1 cellular context compared by ENCODE assay signal in genomic region chr12:115916910-115917668, GRCh38.
A peak's percentile ranks its signal among the peaks of the same experiment; 100 is the strongest.
TF ChIP-seq lines count a peak whose summit lies in the region.

No MANE protein-coding gene starts in this region.

TF ChIP-seq in HepG2, 621 proteins besides CTCF, POLR2A, EP300 and RAD21 (continued from another document):
- TF ChIP-seq ZXDC (CRISPR knock-in tag; IDR thresholded peaks at IDR 0.05) (no peak), ZNF556 (CRISPR knock-in tag; IDR thresholded peaks at IDR 0.05; ENCODE audit: borderline replicate concordance) (peak; percentile 87), ZKSCAN1 (IDR thresholded peaks at IDR 0.05; ENCODE audit: low read length) (no peak), ZNF639 (CRISPR knock-in tag; conservative IDR thresholded peaks at IDR 0.05) (no peak), ZNF251 (CRISPR knock-in tag; IDR thresholded peaks at IDR 0.05) (no peak), POLR2G (IDR thresholded peaks at IDR 0.05; ENCODE audit: low read depth, low read length) (no peak), ZNF768 (CRISPR knock-in tag; IDR thresholded peaks at IDR 0.05) (peak; percentile 84), ZNF260 (CRISPR knock-in tag; IDR thresholded peaks at IDR 0.05; ENCODE audit: borderline replicate concordance, low read depth) (no peak), ZNF678 (CRISPR knock-in tag; IDR thresholded peaks at IDR 0.05) (no peak), ZNF781 (CRISPR knock-in tag; IDR thresholded peaks at IDR 0.05; ENCODE audit: borderline replicate concordance, not compliant biosample characterization) (no peak), TFAP4 (IDR thresholded peaks at IDR 0.05; ENCODE audit: borderline replicate concordance, low read depth) (no peak; the same call in 1 of the 2 replicates), GATAD1 (CRISPR knock-in tag; IDR thresholded peaks at IDR 0.05) (no peak), GLI4 (CRISPR knock-in tag; IDR thresholded peaks at IDR 0.05; ENCODE audit: borderline replicate concordance) (no peak), HMG20B (CRISPR knock-in tag; conservative IDR thresholded peaks at IDR 0.05) (no peak), FOXK1 (CRISPR knock-in tag; IDR thresholded peaks at IDR 0.05; ENCODE audit: borderline replicate concordance, low read depth) (no peak), ZMYM3 (CRISPR knock-in tag; IDR thresholded peaks at IDR 0.05) (no peak), SRF (IDR thresholded peaks at IDR 0.05; ENCODE audit: low read depth, low read length) (no peak), NFIC (IDR thresholded peaks at IDR 0.05; ENCODE audit: low read length) (no peak), ZNF337 (CRISPR knock-in tag; IDR thresholded peaks at IDR 0.05; ENCODE audit: borderline replicate concordance, low read depth) (no peak), ZMYM4 (CRISPR knock-in tag; IDR thresholded peaks at IDR 0.05) (peak; percentile 55; the same call in 1 of the 2 replicates), SIN3B (IDR thresholded peaks at IDR 0.05; ENCODE audit: low read length) (no peak), ZBTB40 (IDR thresholded peaks at IDR 0.05) (no peak), ZBTB40 (CRISPR knock-in tag; IDR thresholded peaks at IDR 0.05) (no peak), ETV6 (CRISPR knock-in tag; conservative IDR thresholded peaks at IDR 0.05) (no peak), MXD1 (CRISPR knock-in tag; IDR thresholded peaks at IDR 0.05) (0 out of 2 replicates have a peak, but pooled peaks have one; percentile 42), ZNF414 (CRISPR knock-in tag; IDR thresholded peaks at IDR 0.05) (no peak), ZGPAT (CRISPR knock-in tag; IDR thresholded peaks at IDR 0.05) (no peak), EED (CRISPR knock-in tag; IDR thresholded peaks at IDR 0.05) (peak; percentile 67; the same call in 1 of the 2 replicates), AHDC1 (CRISPR knock-in tag; IDR thresholded peaks at IDR 0.05; ENCODE audit: borderline replicate concordance) (no peak)
